ENCODE assay signal across 21 cellular contexts in genomic region chr17:80007009-80007752, GRCh38. TPM values are rescaled to one million over a fixed set of nuclear protein-coding genes. Genes with fewer than 3 reads are reported as not detected.
DNase-seq lines count a peak whose midpoint lies in the region; ATAC-seq and TF ChIP-seq lines count a peak whose summit lies in the region.
"Had no signal": no experiment of that assay in that cellular context is flagged by ENCODE, and none has a peak within 500 bp of the region (broad histone marks: within the 10 kb centered on the region; RNA-seq: fewer than 3 reads in every experiment).

No MANE protein-coding gene starts in this region.

- POLR2A ChIA-PET in CD8-positive, alpha-beta memory T cell (lab: Charles Lee) = no interaction called here

- H3K9me3 Mint-ChIP-seq in natural killer cell treated with Interleukin-12 subunit alpha and Interleukin-12 subunit beta and Interleukin-15 and Interleukin-18, amount 100 ng/mL, for 72 hours = no peaks in the 10 kb centered on the region
- no peaks in the 10 kb centered on the region for H3K9me3 Mint-ChIP-seq in natural killer cell
- no peaks in the 10 kb centered on the region for H3K9me3 Mint-ChIP-seq in CD8-positive, alpha-beta memory T cell
- H3K9me3 Mint-ChIP-seq in nephron progenitor cell = no peaks in the 10 kb centered on the region
- H3K9me3 Mint-ChIP-seq: CD4-positive, CD25-positive, alpha-beta regulatory T cell; IgD-negative memory B cell had no signal

- H3K27ac ChIP-seq in WERI-Rb-1 = peak overlapping the region; percentile 18
- H3K27ac ChIP-seq in neuronal stem cell (replicated peaks; ENCODE audit: low read length) = no peak overlapping the region
- no peak overlapping the region for H3K27ac ChIP-seq in CD8-positive, alpha-beta memory T cell (ENCODE audit: low read depth, low read length)
- H3K27ac ChIP-seq: Peyer's patch had no signal

- no peak overlapping the region for H3K14ac ChIP-seq in neuronal stem cell (ENCODE audit: low read length)

- no peak overlapping the region for H2BK120ac ChIP-seq in neuronal stem cell (ENCODE audit: low read depth, low read length)

- H3K36me3 Mint-ChIP-seq in natural killer cell treated with Interleukin-12 subunit alpha and Interleukin-12 subunit beta and Interleukin-15 and Interleukin-18, amount 100 ng/mL, for 72 hours = no peaks in the 10 kb centered on the region
- H3K36me3 Mint-ChIP-seq in natural killer cell (no peaks in the 10 kb centered on the region), nephron progenitor cell (ENCODE audit: low read depth) (peaks cover 17% of the 10 kb centered on the region)
- H3K36me3 Mint-ChIP-seq in CD8-positive, alpha-beta memory T cell = no peaks in the 10 kb centered on the region
- H3K36me3 Mint-ChIP-seq: CD4-positive, CD25-positive, alpha-beta regulatory T cell had no signal

- H2AFZ ChIP-seq in neuronal stem cell (ENCODE audit: low read length) = no peak overlapping the region

- no peak overlapping the region for H2BK15ac ChIP-seq in neuronal stem cell (ENCODE audit: low read length)

- H3K18ac ChIP-seq in neuronal stem cell (ENCODE audit: low read length) = no peak overlapping the region

- peak overlapping the region; percentile 47 for H2AK5ac ChIP-seq in neuronal stem cell (ENCODE audit: low read depth, low read length)

- H3K4me1 Mint-ChIP-seq in natural killer cell treated with Interleukin-12 subunit alpha and Interleukin-12 subunit beta and Interleukin-15 and Interleukin-18, amount 100 ng/mL, for 72 hours (ENCODE audit: low read depth in 2 of 2) = peaks cover 5 to 8% of the 10 kb centered on the region in 2 donors
- H3K4me1 Mint-ChIP-seq in natural killer cell = peaks cover 8 to 14% of the 10 kb centered on the region in 2 donors
- H3K4me1 Mint-ChIP-seq in CD8-positive, alpha-beta memory T cell = peaks cover 5 to 12% (median 8%) of the 10 kb centered on the region in 3 donors
- peaks cover 14% of the 10 kb centered on the region for H3K4me1 Mint-ChIP-seq in nephron progenitor cell

- no peak overlapping the region for H3K27ac Mint-ChIP-seq in natural killer cell treated with Interleukin-12 subunit alpha and Interleukin-12 subunit beta and Interleukin-15 and Interleukin-18, amount 100 ng/mL, for 72 hours
- H3K27ac Mint-ChIP-seq in natural killer cell (no peak overlapping the region), nephron progenitor cell (no peak overlapping the region)
- no peak overlapping the region for H3K27ac Mint-ChIP-seq in CD8-positive, alpha-beta memory T cell

- no peak overlapping the region for H3K4ac ChIP-seq in neuronal stem cell (ENCODE audit: low read length)

- H3K4me1 ChIP-seq in neuronal stem cell (ENCODE audit: control insufficient read depth in 2 of 2, insufficient read depth in 1 of 2, low read depth in 1 of 2, low read length in 2 of 2) = no peaks in the 10 kb centered on the region
- H3K4me1 ChIP-seq in CD8-positive, alpha-beta memory T cell (ENCODE audit: insufficient read depth, low read length) = peaks cover 9% of the 10 kb centered on the region

- no peak overlapping the region for H2BK5ac ChIP-seq in neuronal stem cell (ENCODE audit: low read length)

- no peak overlapping the region for H3K4me2 ChIP-seq in neuronal stem cell (ENCODE audit: insufficient read depth, low read length, poor library complexity, severe bottlenecking)

- no peaks in the 10 kb centered on the region for H3K27me3 Mint-ChIP-seq in natural killer cell treated with Interleukin-12 subunit alpha and Interleukin-12 subunit beta and Interleukin-15 and Interleukin-18, amount 100 ng/mL, for 72 hours
- no peaks in the 10 kb centered on the region for H3K27me3 Mint-ChIP-seq in natural killer cell (ENCODE audit: low read depth in 2 of 2)
- H3K27me3 Mint-ChIP-seq in CD8-positive, alpha-beta memory T cell = peaks cover 0 to 3% of the 10 kb centered on the region in 2 donors
- H3K27me3 Mint-ChIP-seq in nephron progenitor cell (ENCODE audit: low read depth, poor library complexity) = peaks cover 7% of the 10 kb centered on the region
- H3K27me3 Mint-ChIP-seq: CD4-positive, CD25-positive, alpha-beta regulatory T cell; IgD-negative memory B cell had no signal

- peak overlapping the region; percentile 32 for H3K23ac ChIP-seq in neuronal stem cell (ENCODE audit: low read depth, low read length, poor library complexity)

- H4K8ac ChIP-seq in neuronal stem cell (ENCODE audit: low read depth, low read length) = no peak overlapping the region

- H2BK12ac ChIP-seq in neuronal stem cell (ENCODE audit: low read length) = no peak overlapping the region

- H3K4me3 ChIP-seq in WERI-Rb-1 (ENCODE audit: low read depth, low read length) (no peak overlapping the region), neuronal stem cell (ENCODE audit: low read length in 2 of 2) (no peak overlapping the region)
- H3K4me3 ChIP-seq in CD8-positive, alpha-beta memory T cell (ENCODE audit: low read length) = no peak overlapping the region
- H3K4me3 ChIP-seq: GM12878, Peyer's patch had no signal

- peaks cover 5% of the 10 kb centered on the region for H3K79me1 ChIP-seq in neuronal stem cell (ENCODE audit: low read depth, low read length)

- WGBS in neuronal stem cell (ENCODE audit: extremely low coverage in 2 of 2, insufficient read length in 2 of 2, insufficient replicate concordance in 1 of 2), 2 donors = no CpG with 5 or more reads among the region's 28 CpGs

- peak; percentile 51 for DNase-seq in natural killer cell treated with Interleukin-12 subunit alpha and Interleukin-12 subunit beta and Interleukin-15 and Interleukin-18, amount 100 ng/mL, for 72 hours (ENCODE audit: low spot score)
- DNase-seq in natural killer cell (no peak), WERI-Rb-1 (no peak), neuronal stem cell (ENCODE audit: low spot score) (no peak), nephron progenitor cell (no peak)
- no peak for DNase-seq in activated CD4-positive, CD25-positive, alpha-beta regulatory T cell treated with anti-CD3 and anti-CD28 coated beads, Interleukin-2, amount 50 U/mL, for 72 hours
- no peak for DNase-seq in CD8-positive, alpha-beta memory T cell
- DNase-seq: CD4-positive, CD25-positive, alpha-beta regulatory T cell; COR-L47; DND-41; GOT3; Karpas-422; MV-4-11; NCI-H1105 treated with DMSO at 0.1 percent for 48 hours; NCI-H2029 treated with DMSO at 0.1 percent for 48 hours; NCI-H226; NCI-H510A treated with DMSO at 0.1 percent for 48 hours; NCI-H774; Peyer's patch had no signal

- H3K4me3 Mint-ChIP-seq in natural killer cell treated with Interleukin-12 subunit alpha and Interleukin-12 subunit beta and Interleukin-15 and Interleukin-18, amount 100 ng/mL, for 72 hours = no peak overlapping the region
- no peak overlapping the region for H3K4me3 Mint-ChIP-seq in natural killer cell
- no peak overlapping the region for H3K4me3 Mint-ChIP-seq in CD8-positive, alpha-beta memory T cell
- no peak overlapping the region for H3K4me3 Mint-ChIP-seq in nephron progenitor cell
- H3K4me3 Mint-ChIP-seq: CD4-positive, CD25-positive, alpha-beta regulatory T cell; IgD-negative memory B cell had no signal

- H3K27me3 ChIP-seq in WERI-Rb-1 (ENCODE audit: insufficient read depth, low read depth, severe bottlenecking) = no peaks in the 10 kb centered on the region
- H3K27me3 ChIP-seq in neuronal stem cell (ENCODE audit: control insufficient read depth in 3 of 3, insufficient read depth in 3 of 3, low read depth in 1 of 3, low read length in 3 of 3) = no peaks in the 10 kb centered on the region
- H3K27me3 ChIP-seq in CD8-positive, alpha-beta memory T cell (ENCODE audit: insufficient read depth, low read length, poor library complexity, severe bottlenecking) = no peaks in the 10 kb centered on the region
- H3K27me3 ChIP-seq: Peyer's patch had no signal

- H3K36me3 ChIP-seq in WERI-Rb-1 = peaks cover 91% of the 10 kb centered on the region
- H3K36me3 ChIP-seq in neuronal stem cell (replicated peaks in 1 of 2; ENCODE audit: control insufficient read depth in 2 of 2, insufficient read depth in 2 of 2, low read length in 2 of 2) = peaks cover 14 to 86% of the 10 kb centered on the region in 2 donors
- H3K36me3 ChIP-seq in CD8-positive, alpha-beta memory T cell (ENCODE audit: insufficient read depth, low read length) = no peaks in the 10 kb centered on the region

- H3K9me3 ChIP-seq in WERI-Rb-1 (ENCODE audit: severe bottlenecking) (no peaks in the 10 kb centered on the region), neuronal stem cell (replicated peaks in 1 of 2; ENCODE audit: control insufficient read depth in 2 of 2, insufficient read depth in 1 of 2, low read depth in 1 of 2, low read length in 2 of 2) (no peaks in the 10 kb centered on the region)
- H3K9me3 ChIP-seq in CD8-positive, alpha-beta memory T cell (ENCODE audit: low read length) = no peaks in the 10 kb centered on the region
- H3K9me3 ChIP-seq: Peyer's patch had no signal

- ATAC-seq in natural killer cell treated with Interleukin-12 subunit alpha and Interleukin-12 subunit beta and Interleukin-15 and Interleukin-18, amount 100 ng/mL, for 72 hours = no peak
- ATAC-seq in natural killer cell = no peak
- ATAC-seq: GM12878 had no signal

- TF ChIP-seq CTCF in natural killer cell (IDR thresholded peaks at IDR 0.05) (no peak), WERI-Rb-1 (IDR thresholded peaks at IDR 0.05; ENCODE audit: low read depth, low read length) (no peak), nephron progenitor cell (IDR thresholded peaks at IDR 0.05) (no peak)

- intact Hi-C loops in natural killer cell (cut with micrococcal nuclease) = no loop called here

- no peak overlapping the region for H3K9ac ChIP-seq in neuronal stem cell (ENCODE audit: low read depth, low read length, poor library complexity)

- CTCF ChIA-PET in CD8-positive, alpha-beta memory T cell (lab: Charles Lee) = interaction anchor here (1.1 to 2.7 kb wide), 6 partner anchors 9 to 221 kb away, joined by 3 to 23 read pairs (median 6); no protein-coding TSS in a partner anchor

- no peak overlapping the region for H4K91ac ChIP-seq in neuronal stem cell (ENCODE audit: low read depth, low read length, poor library complexity)

RNA-seq across cellular contexts. Expression of gene TBC1D16, which starts 28.5 kb away (rescaled TPM):
- 1 to 10 TPM; 1.1 to 3.2 TPM for total RNA-seq in natural killer cell treated with Interleukin-12 subunit alpha and Interleukin-12 subunit beta and Interleukin-15 and Interleukin-18, amount 100 ng/mL, for 72 hours
- total RNA-seq in natural killer cell = under 1 TPM; 0.49 to 1.00 (median 0.65) TPM
- polyA plus RNA-seq in neuronal stem cell (2013, experiment 1 of 2) = 23.3 TPM
- polyA plus RNA-seq in neuronal stem cell (2013, experiment 2 of 2) = 22.9 TPM
- 1 to 10 TPM; 3.5 to 4.3 TPM for total RNA-seq in CD8-positive, alpha-beta memory T cell
- 0.33 TPM for polyA plus RNA-seq in CD8-positive, alpha-beta memory T cell

RNA-seq across cellular contexts. Expression of gene CCDC40, which starts 29.3 kb away (rescaled TPM):
- total RNA-seq in natural killer cell treated with Interleukin-12 subunit alpha and Interleukin-12 subunit beta and Interleukin-15 and Interleukin-18, amount 100 ng/mL, for 72 hours = under 1 TPM in 1 of 2 donors, not detected in 1; 0.56 TPM
- total RNA-seq in natural killer cell = 1 to 10 TPM in 2 of 3 donors, under 1 TPM in 1; 0.95 to 2.4 (median 1.5) TPM
- polyA plus RNA-seq in neuronal stem cell (2013, experiment 1 of 2) = 5.8 TPM
- polyA plus RNA-seq in neuronal stem cell (2013, experiment 2 of 2) = 6.3 TPM
- 1 to 10 TPM; 3.6 to 4.3 TPM for total RNA-seq in CD8-positive, alpha-beta memory T cell
- not detected for polyA plus RNA-seq in CD8-positive, alpha-beta memory T cell
- polyA plus RNA-seq: CD4-positive, CD25-positive, alpha-beta regulatory T cell; IgD-negative memory B cell had no signal
